ENCODE assay signal across 23 cellular contexts in genomic region chr3:42666577-42666998, GRCh38. TPM values are rescaled to one million over a fixed set of nuclear protein-coding genes. Genes with fewer than 3 reads are reported as not detected.
A peak's percentile ranks its signal among the peaks of the same experiment; 100 is the strongest.
DNase-seq lines count a peak whose midpoint lies in the region; ATAC-seq and TF ChIP-seq lines count a peak whose summit lies in the region.
"Had no signal": no experiment of that assay in that cellular context is flagged by ENCODE, and none has a peak within 500 bp of the region (broad histone marks: within the 10 kb centered on the region; RNA-seq: fewer than 3 reads in every experiment).

No MANE protein-coding gene starts in this region.

- peak overlapping the region; percentile 78 for H3K27ac ChIP-seq in psoas muscle
- H3K27ac ChIP-seq in aorta (ENCODE audit: low read depth in 1 of 2, low read length in 2 of 2) = peak overlapping the region in 1 of 2 donors; percentile 45
- no peak overlapping the region for H3K27ac ChIP-seq in left lung
- H3K27ac ChIP-seq: body of pancreas, epithelial cell of prostate, testis had no signal

- intact Hi-C loops in cardiac septum (cut with DNase I) = no loop called here
- intact Hi-C loops in psoas muscle (cut with DNase I) = no loop called here
- intact Hi-C loops in aorta (cut with DNase I) = no loop called here
- intact Hi-C loops in left lung (cut with DNase I) = no loop called here

- DNase-seq in activated T-cell treated with anti-CD3 and anti-CD28 coated beads, Interleukin-2, amount 50 U/mL, for 24 hours = peak; percentile 23
- no peak for DNase-seq in activated T-cell treated with anti-CD3 and anti-CD28 coated beads, Interleukin-2, amount 50 U/mL, for 72 hours
- DNase-seq in cardiac septum (ENCODE audit: low spot score) (peak; percentile 70), psoas muscle (peak; percentile 35 to 74), aorta (peak in 1 of 2 donors; percentile 77), left lung (no peak), KBM-7 (no peak)
- no peak for DNase-seq in activated CD4-positive, CD25-positive, alpha-beta regulatory T cell treated with anti-CD3 and anti-CD28 coated beads, Interleukin-2, amount 50 U/mL, for 72 hours
- DNase-seq: activated CD4-positive, alpha-beta T cell treated with anti-CD3 and anti-CD28 coated beads, Interleukin-2, amount 10 ng/mL, durations not matched to agents 24 days and 14 days; activated naive CD4-positive, alpha-beta T cell treated with anti-CD3 and anti-CD28 coated beads, Interleukin-2, amount 50 U/mL, for 16 hours; body of pancreas; CD4-positive, CD25-positive, alpha-beta regulatory T cell; DMS79 treated with DMSO at 0.1 percent for 48 hours; NCI-H187; occipital lobe; small intestine; stimulated activated CD4-positive, alpha-beta T cell treated with anti-CD3 and anti-CD28 coated beads, Interleukin-4, amount 100 ng/mL, for 4 hours; testis had no signal

- no peaks in the 10 kb centered on the region for H3K4me1 Mint-ChIP-seq in activated T-cell treated with anti-CD3 and anti-CD28 coated beads, Interleukin-2, amount 50 U/mL, for 24 hours (ENCODE audit: low read depth)
- no peaks in the 10 kb centered on the region for H3K4me1 Mint-ChIP-seq in activated T-cell treated with anti-CD3 and anti-CD28 coated beads, Interleukin-2, amount 50 U/mL, for 72 hours (ENCODE audit: low read depth)
- H3K4me1 Mint-ChIP-seq: activated CD4-positive, alpha-beta T cell treated with anti-CD3 and anti-CD28 coated beads, Interleukin-2, amount 10 ng/mL, durations not matched to agents 24 days and 14 days; CD4-positive, CD25-positive, alpha-beta regulatory T cell had no signal

- WGBS in psoas muscle, 3 donors = 25 to 37% (median 37%) methylated on average over 4 of the region's 4 CpGs
- 47 to 58% methylated on average over 4 of the region's 4 CpGs for WGBS in aorta, 2 donors

- peaks cover 43% of the 10 kb centered on the region for H3K4me1 ChIP-seq in psoas muscle
- H3K4me1 ChIP-seq in aorta (ENCODE audit: control insufficient read depth in 1 of 2, insufficient read depth in 2 of 2, low read length in 2 of 2) = peaks cover 0 to 2% of the 10 kb centered on the region in 2 donors
- H3K4me1 ChIP-seq in left lung = no peaks in the 10 kb centered on the region
- H3K4me1 ChIP-seq: body of pancreas had no signal

- no peak for ATAC-seq in activated T-cell treated with anti-CD3 and anti-CD28 coated beads, Interleukin-2, amount 50 U/mL, for 72 hours (replicated peaks in 1 of 2)
- peak; percentile 36 to 70 (median 54) for ATAC-seq in psoas muscle
- peak; percentile 9 for ATAC-seq in aorta (ENCODE audit: low FRiP score)
- ATAC-seq in left lung = no peak
- ATAC-seq: body of pancreas, gastroesophageal sphincter had no signal

- no peak for TF ChIP-seq CTCF in psoas muscle (IDR thresholded peaks at IDR 0.05)
- no peak for TF ChIP-seq CTCF in left lung (IDR thresholded peaks at IDR 0.05)

- H3K4me3 Mint-ChIP-seq in activated T-cell treated with anti-CD3 and anti-CD28 coated beads, Interleukin-2, amount 50 U/mL, for 24 hours = no peak overlapping the region
- H3K4me3 Mint-ChIP-seq in activated T-cell treated with anti-CD3 and anti-CD28 coated beads, Interleukin-2, amount 50 U/mL, for 72 hours = no peak overlapping the region
- H3K4me3 Mint-ChIP-seq: activated CD4-positive, alpha-beta T cell treated with anti-CD3 and anti-CD28 coated beads, Interleukin-2, amount 10 ng/mL, durations not matched to agents 24 days and 14 days; CD4-positive, CD25-positive, alpha-beta regulatory T cell had no signal

- H3K9me3 ChIP-seq in psoas muscle (no peaks in the 10 kb centered on the region), aorta (ENCODE audit: control insufficient read depth, low read length) (no peaks in the 10 kb centered on the region), left lung (no peaks in the 10 kb centered on the region)
- H3K9me3 ChIP-seq: body of pancreas, gastroesophageal sphincter, testis had no signal

- in situ Hi-C loops in KBM-7 (cut with MboI; ENCODE audit: low pct_unique_long_range_greater_than_20kb, low sequenced_read_pairs) = no loop called here

- no peak overlapping the region for H3K27ac Mint-ChIP-seq in activated T-cell treated with anti-CD3 and anti-CD28 coated beads, Interleukin-2, amount 50 U/mL, for 24 hours
- no peak overlapping the region for H3K27ac Mint-ChIP-seq in activated T-cell treated with anti-CD3 and anti-CD28 coated beads, Interleukin-2, amount 50 U/mL, for 72 hours
- H3K27ac Mint-ChIP-seq: activated CD4-positive, alpha-beta T cell treated with anti-CD3 and anti-CD28 coated beads, Interleukin-2, amount 10 ng/mL, durations not matched to agents 24 days and 14 days; CD4-positive, CD25-positive, alpha-beta regulatory T cell had no signal

- no peaks in the 10 kb centered on the region for H3K36me3 Mint-ChIP-seq in activated T-cell treated with anti-CD3 and anti-CD28 coated beads, Interleukin-2, amount 50 U/mL, for 24 hours (ENCODE audit: low read depth)
- H3K36me3 Mint-ChIP-seq in activated T-cell treated with anti-CD3 and anti-CD28 coated beads, Interleukin-2, amount 50 U/mL, for 72 hours (ENCODE audit: insufficient read depth in 2 of 2) = no peaks in the 10 kb centered on the region
- H3K36me3 Mint-ChIP-seq: CD4-positive, CD25-positive, alpha-beta regulatory T cell had no signal

- no peaks in the 10 kb centered on the region for H3K9me3 Mint-ChIP-seq in activated T-cell treated with anti-CD3 and anti-CD28 coated beads, Interleukin-2, amount 50 U/mL, for 24 hours
- peaks cover 0 to 5% of the 10 kb centered on the region in 2 donors for H3K9me3 Mint-ChIP-seq in activated T-cell treated with anti-CD3 and anti-CD28 coated beads, Interleukin-2, amount 50 U/mL, for 72 hours
- H3K9me3 Mint-ChIP-seq: CD4-positive, CD25-positive, alpha-beta regulatory T cell had no signal

- H3K27me3 ChIP-seq in psoas muscle (ENCODE audit: insufficient read depth in 3 of 3, low read length in 2 of 3) = no peaks in the 10 kb centered on the region
- no peaks in the 10 kb centered on the region for H3K27me3 ChIP-seq in aorta (ENCODE audit: control insufficient read depth in 1 of 2, insufficient read depth in 2 of 2, low read length in 1 of 2)
- H3K27me3 ChIP-seq in left lung = no peaks in the 10 kb centered on the region
- H3K27me3 ChIP-seq: body of pancreas, gastroesophageal sphincter, testis had no signal

- H3K36me3 ChIP-seq in psoas muscle (ENCODE audit: insufficient read depth in 1 of 2, low read depth in 1 of 2) (peaks cover 0 to 13% of the 10 kb centered on the region in 2 donors), aorta (ENCODE audit: control insufficient read depth in 1 of 2, insufficient read depth in 2 of 2, low read length in 1 of 2) (no peaks in the 10 kb centered on the region), left lung (peaks cover 0 to 16% of the 10 kb centered on the region in 2 donors)

- H3K4me3 ChIP-seq in psoas muscle = no peak overlapping the region
- no peak overlapping the region for H3K4me3 ChIP-seq in aorta (ENCODE audit: low read length in 2 of 2)
- H3K4me3 ChIP-seq in left lung = no peak overlapping the region
- H3K4me3 ChIP-seq: body of pancreas, gastroesophageal sphincter, testis had no signal

- no peaks in the 10 kb centered on the region for H3K27me3 Mint-ChIP-seq in activated T-cell treated with anti-CD3 and anti-CD28 coated beads, Interleukin-2, amount 50 U/mL, for 24 hours
- H3K27me3 Mint-ChIP-seq in activated T-cell treated with anti-CD3 and anti-CD28 coated beads, Interleukin-2, amount 50 U/mL, for 72 hours (ENCODE audit: low read depth) = no peaks in the 10 kb centered on the region
- H3K27me3 Mint-ChIP-seq: activated CD4-positive, alpha-beta T cell treated with anti-CD3 and anti-CD28 coated beads, Interleukin-2, amount 10 ng/mL, durations not matched to agents 24 days and 14 days had no signal

RNA-seq across cellular contexts. Expression of gene ZBTB47, which starts 13.1 kb away (rescaled TPM):
- under 1 TPM; 0.55 to 0.69 TPM for total RNA-seq in activated T-cell treated with anti-CD3 and anti-CD28 coated beads, Interleukin-2, amount 50 U/mL, for 72 hours
- total RNA-seq in cardiac septum (202 TPM), psoas muscle (100 to 1,000 TPM in 2 of 4 donors, 10 to 100 TPM in 2; 87.2 to 151 (median 110) TPM), aorta (10 to 100 TPM; 72.4 to 82.0 TPM), left lung (10 to 100 TPM; 18.3 to 34.9 TPM)
- polyA plus RNA-seq in psoas muscle (10 to 100 TPM; 41.6 to 90.3 (median 72.6) TPM), aorta (10 to 100 TPM; 42.3 to 77.1 TPM)
- polyA plus RNA-seq: CD4-positive, CD25-positive, alpha-beta regulatory T cell had no signal

RNA-seq across cellular contexts. Expression of gene KLHL40, which starts 18.7 kb away (rescaled TPM):
- not detected for total RNA-seq in activated T-cell treated with anti-CD3 and anti-CD28 coated beads, Interleukin-2, amount 50 U/mL, for 72 hours
- total RNA-seq in cardiac septum = 0.57 TPM
- total RNA-seq in psoas muscle = 100 to 1,000 TPM; 241 to 923 (median 381) TPM
- polyA plus RNA-seq in psoas muscle = 100 to 1,000 TPM; 306 to 822 (median 392) TPM
- total RNA-seq in aorta = not detected
- polyA plus RNA-seq in aorta = under 1 TPM in 1 of 2 donors, not detected in 1; 0.26 TPM
- not detected for total RNA-seq in left lung
- total RNA-seq: activated CD4-positive, alpha-beta T cell treated with anti-CD3 and anti-CD28 coated beads, Interleukin-2, amount 10 ng/mL, durations not matched to agents 24 days and 14 days; body of pancreas; CD4-positive, CD25-positive, alpha-beta regulatory T cell; gastroesophageal sphincter; H1; lower leg skin; MCF 10A; occipital lobe had no signal
- polyA plus RNA-seq: CD4-positive, CD25-positive, alpha-beta regulatory T cell had no signal

RNA-seq across cellular contexts. Expression of gene HHATL, which starts 36.0 kb away (rescaled TPM):
- total RNA-seq in activated T-cell treated with anti-CD3 and anti-CD28 coated beads, Interleukin-2, amount 50 U/mL, for 72 hours = not detected
- total RNA-seq in cardiac septum = 505 TPM
- 100 to 1,000 TPM; 157 to 276 (median 212) TPM for total RNA-seq in psoas muscle
- 100 to 1,000 TPM in 1 of 3 donors, 10 to 100 TPM in 2; 37.0 to 188 (median 50.4) TPM for polyA plus RNA-seq in psoas muscle
- total RNA-seq in aorta = not detected
- polyA plus RNA-seq in aorta = 1 to 10 TPM; 1.4 to 1.5 TPM
- total RNA-seq in left lung = 1 to 10 TPM in 1 of 2 donors, under 1 TPM in 1; 0.29 to 1.0 TPM
- total RNA-seq: activated CD4-positive, alpha-beta T cell treated with anti-CD3 and anti-CD28 coated beads, Interleukin-2, amount 10 ng/mL, durations not matched to agents 24 days and 14 days; CD4-positive, CD25-positive, alpha-beta regulatory T cell; H1; MCF 10A; occipital lobe had no signal
- polyA plus RNA-seq: CD4-positive, CD25-positive, alpha-beta regulatory T cell had no signal

Comparison
In these comparisons a context has a peak if more than half of its experiments do, and no peak if none do; other contexts are left out.
1. DNase-seq: peak in activated T-cell treated with anti-CD3 and anti-CD28 coated beads, Interleukin-2, amount 50 U/mL, for 24 hours (single experiment), cardiac septum (single experiment) and psoas muscle (2 of 2); none in activated T-cell treated with anti-CD3 and anti-CD28 coated beads, Interleukin-2, amount 50 U/mL, for 72 hours (0 of 2), activated CD4-positive, CD25-positive, alpha-beta regulatory T cell treated with anti-CD3 and anti-CD28 coated beads, Interleukin-2, amount 50 U/mL, for 72 hours (single experiment), left lung (0 of 2) and KBM-7 (single experiment).
2. ATAC-seq: peak in psoas muscle (4 of 4) and aorta (single experiment); none in activated T-cell treated with anti-CD3 and anti-CD28 coated beads, Interleukin-2, amount 50 U/mL, for 72 hours (0 of 2) and left lung (single experiment).
3. RNA of gene ZBTB47, which starts 13.1 kb away (total RNA-seq): 202 TPM in cardiac septum (single experiment), 87.2 to 151 TPM in psoas muscle, 72.4 to 82.0 TPM in aorta and 18.3 to 34.9 TPM in left lung; 0.55 to 0.69 TPM in activated T-cell treated with anti-CD3 and anti-CD28 coated beads, Interleukin-2, amount 50 U/mL, for 72 hours; every median in the first group is over 10 times any median in the second.
4. RNA of gene KLHL40, which starts 18.7 kb away (total RNA-seq): 241 to 923 TPM in psoas muscle; 0.57 TPM in cardiac septum (single experiment), not detected in aorta, not detected in left lung and not detected in activated T-cell treated with anti-CD3 and anti-CD28 coated beads, Interleukin-2, amount 50 U/mL, for 72 hours; every median in the first group is over 100 times any median in the second.
5. RNA of gene HHATL, which starts 36.0 kb away (total RNA-seq): 505 TPM in cardiac septum (single experiment) and 157 to 276 TPM in psoas muscle; 0.29 to 1.0 TPM in left lung, not detected in aorta and not detected in activated T-cell treated with anti-CD3 and anti-CD28 coated beads, Interleukin-2, amount 50 U/mL, for 72 hours; every median in the first group is over 10 times any median in the second.